In the genomic region with DNA sequence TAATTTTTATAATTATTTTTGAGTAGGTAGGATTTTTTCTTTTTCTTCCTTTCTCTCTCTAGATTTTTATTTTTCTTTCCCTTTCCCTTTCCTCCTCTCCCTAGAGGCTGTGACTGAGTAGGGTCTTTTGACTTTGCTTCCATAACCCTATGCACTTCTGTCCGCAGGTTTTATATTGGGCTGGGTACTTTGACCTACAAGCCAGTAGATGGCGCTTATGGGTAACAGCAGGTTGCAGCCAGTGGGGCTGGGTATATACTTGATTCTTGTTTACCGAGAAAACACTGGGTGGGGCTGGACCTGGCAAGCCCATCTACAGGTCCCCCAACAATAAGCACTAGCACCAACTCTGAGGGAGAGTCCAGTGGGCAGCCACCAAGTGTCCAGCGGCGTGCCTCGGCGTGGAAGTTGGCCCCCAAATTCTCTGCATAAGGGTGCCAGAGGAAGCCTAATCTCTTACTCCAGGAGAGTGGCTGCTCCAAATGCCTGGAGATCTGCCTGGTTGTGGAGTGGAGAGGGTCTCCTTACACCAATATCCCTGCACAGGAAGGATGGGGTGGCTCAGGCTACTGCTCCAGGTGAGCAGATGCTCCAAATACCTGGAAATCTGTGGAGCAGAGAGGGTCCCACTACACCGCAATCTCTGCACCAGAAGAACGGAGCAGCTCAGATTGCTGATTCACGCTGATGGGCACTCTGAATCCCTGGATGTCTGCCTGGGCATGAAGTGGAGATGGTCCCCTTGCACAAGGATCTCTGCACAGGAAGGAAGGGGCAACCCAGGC, we compare ENCODE assay signal across 9 cellular contexts. TPM values are rescaled to one million over a fixed set of nuclear protein-coding genes. Genes with fewer than 3 reads are reported as not detected.
A peak's percentile ranks its signal among the peaks of the same experiment; 100 is the strongest.
DNase-seq lines count a peak whose midpoint lies in the region; ATAC-seq, FAIRE-seq and TF ChIP-seq lines count a peak whose summit lies in the region.
"Not testable (repeated sequence)": the region's sequence is repeated elsewhere in the genome, so short reads cannot be mapped to it uniquely, and the experiment has no call there.
"Had no signal": no experiment of that assay in that cellular context is flagged by ENCODE, and none has a peak within 500 bp of the region (broad histone marks: within the 10 kb centered on the region; RNA-seq: fewer than 3 reads in every experiment).

No MANE protein-coding gene starts in this region.

- H3K9ac ChIP-seq in HCT116 (ENCODE audit: low read length), result not testable (repeated sequence)

- peak; percentile 26 for TF ChIP-seq CTCF in AG04450 (IDR thresholded peaks at IDR 0.05; ENCODE audit: low read depth, low read length)
- TF ChIP-seq CTCF in HCT116 (IDR thresholded peaks at IDR 0.05 in 2 of 3, conservative IDR thresholded peaks at IDR 0.05 in 1 of 3; ENCODE audit: borderline replicate concordance in 1 of 3, insufficient read depth in 1 of 3, low read depth in 2 of 3, low read length in 2 of 3), result peak; percentile 33 to 51 (median 47); a peak in 5 of 6 replicates
- TF ChIP-seq CTCF in RWPE1 (conservative IDR thresholded peaks at IDR 0.05; ENCODE audit: low read depth), result peak; percentile 78
- TF ChIP-seq CTCF in cardiac muscle cell (IDR thresholded peaks at IDR 0.05; ENCODE audit: low read depth, low read length), result peak; percentile 44
- TF ChIP-seq CTCF in pancreas (IDR thresholded peaks at IDR 0.05), result peak in 2 of 4 donors; percentile 21 to 31

- not testable (repeated sequence) for H3K36me3 ChIP-seq in HCT116 (ENCODE audit: control insufficient read depth in 1 of 2, insufficient read depth in 2 of 2, low read length in 2 of 2); cardiac muscle cell; pancreas

- DNase-seq in AG04450 (ENCODE audit: low read depth, low spot score); RWPE1 (ENCODE audit: low spot score); pancreas: not testable (repeated sequence)
- DNase-seq in HCT116 (ENCODE audit: low read depth, low spot score), result peak; percentile 4
- DNase-seq in astrocyte of the hippocampus (ENCODE audit: low read depth, low spot score), result peak; percentile 30
- DNase-seq in cardiac muscle cell (ENCODE audit: low read depth in 1 of 2, low spot score in 1 of 2), result peak; percentile 22 to 46

- POLR2A ChIA-PET in AG04450 (lab: Yijun Ruan, JAX); HCT116 (lab: Charles Lee); RWPE1 (lab: Yijun Ruan, JAX; ENCODE audit: low non-redundant PET): not testable (repeated sequence)

- TF ChIP-seq RAD21 in HCT116 (IDR thresholded peaks at IDR 0.05; ENCODE audit: low read depth), result peak; percentile 53

- not testable (repeated sequence) for H3K4me1 ChIP-seq in HCT116 (ENCODE audit: control insufficient read depth in 1 of 2, insufficient read depth in 2 of 2, low read length in 2 of 2); pancreas
- peaks cover 16% of the 10 kb centered on the region for H3K4me1 ChIP-seq in cardiac muscle cell (ENCODE audit: low read depth)

- H3K4me2 ChIP-seq in HCT116 (ENCODE audit: low read length), result not testable (repeated sequence)

- CTCF ChIA-PET in AG04450 (lab: Charles Lee) (interaction anchor here (1.2 to 1.8 kb wide), 2 partner anchors 213 to 215 kb away, joined by 8 to 24 read pairs; no protein-coding TSS in a partner anchor), HCT116 (lab: Charles Lee) (interaction anchor here (0.9 kb wide), 1 partner anchor 50 kb away, joined by 3 read pairs; no protein-coding TSS in a partner anchor)
- CTCF ChIA-PET in RWPE1 (lab: Yijun Ruan, JAX), result not testable (repeated sequence)

- not testable (repeated sequence) for H3K9me3 ChIP-seq in AG04450 (ENCODE audit: control insufficient read depth, insufficient read depth, low read length); HCT116 (ENCODE audit: control insufficient read depth in 1 of 2, insufficient read depth in 1 of 2, low read depth in 1 of 2, low read length in 2 of 2); cardiac muscle cell (ENCODE audit: low read depth); pancreas

- H2AFZ ChIP-seq in HCT116 (ENCODE audit: low read depth, low read length, poor library complexity, severe bottlenecking), result not testable (repeated sequence)

- not testable (repeated sequence) for H3K4me3 ChIP-seq in AG04450 (ENCODE audit: low read depth, low read length); HCT116 (replicated peaks in 1 of 2; ENCODE audit: low read depth in 1 of 2, low read length in 2 of 2); cardiac muscle cell; pancreas

- not testable (repeated sequence) for H3K27ac ChIP-seq in AG04450 (ENCODE audit: low read depth, low read length); HCT116 (ENCODE audit: low read depth, low read length); RWPE1; cardiac muscle cell; pancreas

- not testable (repeated sequence) for BruUV-seq in HCT116 (replicated peaks; lab: Mats Ljungman, UMichigan)

- not testable (repeated sequence) for H3K79me2 ChIP-seq in HCT116 (ENCODE audit: insufficient read depth, low read length)

- ATAC-seq in GM18517 (IDR thresholded peaks at IDR 0.05; ENCODE audit: unreplicated experiment) (peak; percentile 99), HCT116 (peak; percentile 99), HG03565 (IDR thresholded peaks at IDR 0.05; ENCODE audit: unreplicated experiment) (peak; percentile 91), pancreas (peak; percentile 67 to 90 (median 85))

- WGBS in pancreas, 2 donors, result 26 to 50% methylated on average over 4 to 10 of the region's 10 CpGs

- H3K9me2 ChIP-seq in HCT116 (ENCODE audit: insufficient read depth), result not testable (repeated sequence)

- RAD21 ChIA-PET in HCT116 (lab: Charles Lee; ENCODE audit: low non-redundant PET in 1 of 2, low total read pairs in 2 of 2, uncharacterized antibody in 2 of 2, unreplicated experiment in 2 of 2), result not testable (repeated sequence)

- not testable (repeated sequence) for FAIRE-seq in pancreas (lab: Jason Lieb, UNC)

- not testable (repeated sequence) for H4K20me1 ChIP-seq in HCT116 (ENCODE audit: insufficient read depth)

- not testable (repeated sequence) for TF ChIP-seq POLR2A in HCT116 (IDR thresholded peaks at IDR 0.05; ENCODE audit: borderline replicate concordance, extremely low read depth, insufficient read depth, insufficient read length)

- intact Hi-C loops in HCT116 (cut with micrococcal nuclease) (loop anchor here (5.0 kb wide), 1 partner anchor 254 kb away; no protein-coding TSS in a partner anchor), pancreas (cut with DNase I) (loop anchor here in 1 of 3 donors (10.0 kb wide), 1 partner anchor 216 kb away; no protein-coding TSS in a partner anchor)

- H3K27me3 ChIP-seq in AG04450 (ENCODE audit: control insufficient read depth, insufficient read depth, low read length); HCT116 (ENCODE audit: insufficient read depth, low read length); cardiac muscle cell; pancreas: not testable (repeated sequence)

RNA-seq across cellular contexts. Expression of gene CTAGE4, which starts 4.7 kb away (rescaled TPM):
- polyA plus RNA-seq in AG04450 (2011; rRNA removed), result 0.04 TPM in 1 of 2 replicates, not detected in the other
- polyA minus RNA-seq in AG04450 (2011; rRNA and poly(A)+ RNA removed), result not detected in 2 replicates
- total RNA-seq in HCT116 (2021; ENCODE audit: unreplicated experiment), result 6.0 TPM
- 2.0 and 2.1 TPM in 2 replicates for polyA plus RNA-seq in HCT116 (2012)
- not detected in 2 replicates for total RNA-seq in cardiac muscle cell
- polyA plus RNA-seq in cardiac muscle cell, result 0.21 TPM in 1 of 2 replicates, not detected in the other
- total RNA-seq in pancreas, result 1 to 10 TPM in 4 of 6 donors, under 1 TPM in 2; 0.51 to 5.4 (median 1.5) TPM
- 1 to 10 TPM; 2.7 to 4.0 TPM for polyA plus RNA-seq in pancreas

RNA-seq across cellular contexts. Expression of gene ARHGEF35, which starts 17.1 kb away (rescaled TPM):
- polyA plus RNA-seq in AG04450 (2011; rRNA removed) (0.10 and 0.20 TPM in 2 replicates), cardiac muscle cell (0.93 and 1.8 TPM in 2 replicates), pancreas (1 to 10 TPM; 6.1 to 7.1 TPM)
- not detected in 2 replicates for polyA minus RNA-seq in AG04450 (2011; rRNA and poly(A)+ RNA removed)
- total RNA-seq in HCT116 (2021; ENCODE audit: unreplicated experiment) (17.4 TPM), cardiac muscle cell (0.35 and 1.7 TPM in 2 replicates), pancreas (10 to 100 TPM in 1 of 6 donors, 1 to 10 TPM in 5; 5.1 to 10.6 (median 7.6) TPM)
- polyA plus RNA-seq in HCT116 (2012), result 9.3 and 10.0 TPM in 2 replicates

RNA-seq across cellular contexts. Expression of gene OR2A14, which starts 55.6 kb away (rescaled TPM):
- not detected in 2 replicates for polyA plus RNA-seq in AG04450 (2011; rRNA removed)
- not detected in 2 replicates for polyA minus RNA-seq in AG04450 (2011; rRNA and poly(A)+ RNA removed)
- total RNA-seq in HCT116 (2021; ENCODE audit: unreplicated experiment), result not detected
- not detected in 2 replicates for polyA plus RNA-seq in HCT116 (2012)
- not detected in 2 replicates for total RNA-seq in cardiac muscle cell
- not detected in 2 replicates for polyA plus RNA-seq in cardiac muscle cell
- total RNA-seq in pancreas, result not detected
- polyA plus RNA-seq in pancreas, result not detected
- total RNA-seq: subcutaneous adipose tissue had no signal
